ENCODE assay signal across 11 cellular contexts in genomic region chr11:125470355-125470754, GRCh38.
DNase-seq lines count a peak whose midpoint lies in the region; ATAC-seq and TF ChIP-seq lines count a peak whose summit lies in the region.
"Had no signal": no experiment of that assay in that cellular context is flagged by ENCODE, and none has a peak within 500 bp of the region (broad histone marks: within the 10 kb centered on the region; RNA-seq: fewer than 3 reads in every experiment).

No MANE protein-coding gene starts in this region.

- peaks cover 15% of the 10 kb centered on the region for H3K27me3 Mint-ChIP-seq in central memory CD8-positive, alpha-beta T cell

- no peaks in the 10 kb centered on the region for H3K27me3 ChIP-seq in layer of hippocampus (ENCODE audit: control insufficient read depth, insufficient read depth, low read length)

- POLR2A ChIA-PET in RWPE1 (lab: Yijun Ruan, JAX; ENCODE audit: low non-redundant PET): no interaction called here

- H3K4me3 Mint-ChIP-seq in central memory CD8-positive, alpha-beta T cell: no peak overlapping the region
- H3K4me3 Mint-ChIP-seq: CD4-positive, alpha-beta T cell had no signal

- peak overlapping the region; percentile 92 for H3K27ac ChIP-seq in layer of hippocampus (ENCODE audit: low read depth, low read length)
- H3K27ac ChIP-seq in RWPE1: no peak overlapping the region
- H3K27ac ChIP-seq: C4-2B, GM23248 had no signal

- no peaks in the 10 kb centered on the region for H3K9me3 Mint-ChIP-seq in central memory CD8-positive, alpha-beta T cell
- H3K9me3 Mint-ChIP-seq: CD4-positive, alpha-beta T cell had no signal

- TF ChIP-seq CTCF in RWPE1 (conservative IDR thresholded peaks at IDR 0.05; ENCODE audit: low read depth) (no peak), GM20000 (IDR thresholded peaks at IDR 0.05; ENCODE audit: extremely low read depth, missing control alignments) (no peak)

- CTCF ChIA-PET in RWPE1 (lab: Yijun Ruan, JAX): interaction anchor here (0.7 kb wide), 1 partner anchor 1520 kb away, joined by 3 read pairs; no protein-coding TSS in a partner anchor

- no peak for ATAC-seq in central memory CD8-positive, alpha-beta T cell (replicated peaks; ENCODE audit: extremely low read depth, poor library complexity, severe bottlenecking)

- H3K4me1 Mint-ChIP-seq in central memory CD8-positive, alpha-beta T cell: no peaks in the 10 kb centered on the region

- no peak for DNase-seq in central memory CD8-positive, alpha-beta T cell (ENCODE audit: low spot score in 2 of 2)
- peak; percentile 77 for DNase-seq in superior temporal gyrus (ENCODE audit: extremely low spot score)
- no peak for DNase-seq in RWPE1 (ENCODE audit: low spot score)
- no peak for DNase-seq in activated CD4-positive, alpha-beta T cell treated with anti-CD3 and anti-CD28 coated beads for 1 hour
- no peak for DNase-seq in GM20000 (ENCODE audit: low spot score)
- DNase-seq: ACHN; Caco-2; CD4-positive, alpha-beta T cell; GM23248 had no signal

- H3K36me3 Mint-ChIP-seq in central memory CD8-positive, alpha-beta T cell (ENCODE audit: insufficient read depth): peaks cover 2% of the 10 kb centered on the region

- peak overlapping the region; percentile 7 for H3K27ac Mint-ChIP-seq in central memory CD8-positive, alpha-beta T cell (ENCODE audit: low read depth)
- H3K27ac Mint-ChIP-seq: CD4-positive, alpha-beta T cell had no signal
